28 cellular contexts compared by ENCODE assay signal in the genomic region with DNA sequence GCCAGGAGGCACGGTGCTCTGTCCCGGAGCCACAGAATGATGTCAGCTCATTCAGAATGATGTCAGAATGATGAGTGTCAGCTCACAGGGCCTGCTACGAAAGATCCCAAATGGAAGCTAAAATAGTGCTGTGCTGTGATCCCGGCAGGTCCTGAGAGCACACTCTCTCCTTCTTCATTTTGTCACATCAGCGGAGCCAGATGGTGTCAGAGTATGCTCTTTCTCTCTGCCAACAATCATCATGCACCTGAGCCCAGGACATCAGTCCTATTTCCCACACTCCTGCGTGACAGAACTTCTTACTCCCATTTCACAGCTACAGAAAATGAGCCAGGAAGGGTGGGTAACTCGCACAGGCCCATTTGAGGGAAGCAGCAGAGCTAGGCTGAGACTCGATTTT. TPM values are rescaled to one million over a fixed set of nuclear protein-coding genes. Genes with fewer than 3 reads are reported as not detected.
"Had no signal": no experiment of that assay in that cellular context is flagged by ENCODE, and none has a peak within 500 bp of the region (broad histone marks: within the 10 kb centered on the region; RNA-seq: fewer than 3 reads in every experiment).

No MANE protein-coding gene starts in this region.

- H3K27ac Mint-ChIP-seq: effector memory CD8-positive, alpha-beta T cell; immature natural killer cell; natural killer cell treated with Interleukin-12 subunit alpha and Interleukin-12 subunit beta and Interleukin-15 and Interleukin-18, amount 100 ng/mL, for 72 hours had no signal

- H3K36me3 ChIP-seq: esophagus squamous epithelium, lower lobe of right lung, prostate gland, right atrium auricular region, stomach, thyroid gland had no signal

- H3K4me1 Mint-ChIP-seq: central memory CD8-positive, alpha-beta T cell; immature natural killer cell; naive B cell had no signal

- H3K36me3 Mint-ChIP-seq: immature natural killer cell; naive B cell; natural killer cell treated with Interleukin-12 subunit alpha and Interleukin-12 subunit beta and Interleukin-15 and Interleukin-18, amount 100 ng/mL, for 72 hours had no signal

- DNase-seq: cortex of kidney; effector memory CD8-positive, alpha-beta T cell; erythroblast; esophagus squamous epithelium; foreskin melanocyte; hypothalamus; immature natural killer cell; islet precursor cell; kidney glomerular epithelial cell; left ventricle myocardium superior; lower lobe of right lung; mucosa of descending colon; naive B cell; stimulated activated CD4-positive, alpha-beta T cell treated with anti-CD3 and anti-CD28 coated beads, Interleukin-12 subunit alpha, Interleukin-12 subunit beta, amount 100 ng/mL, for 4 hours; stimulated activated CD4-positive, alpha-beta T cell treated with anti-CD3 and anti-CD28 coated beads, Interleukin-1b, Interleukin-23, amount 100 ng/mL, for 48 hours; stimulated activated CD4-positive, alpha-beta T cell treated with anti-CD3 and anti-CD28 coated beads, Interleukin-4, amount 100 ng/mL, for 1 hour; stimulated activated CD8-positive, alpha-beta memory T cell treated with anti-CD3 and anti-CD28 coated beads, Interleukin-4, amount 100 ng/mL, for 48 hours; stimulated activated naive CD4-positive, alpha-beta T cell; stomach; thyroid gland; trophoblast cell had no signal

- H3K9me3 Mint-ChIP-seq: central memory CD8-positive, alpha-beta T cell; effector memory CD8-positive, alpha-beta T cell; immature natural killer cell; natural killer cell treated with Interleukin-12 subunit alpha and Interleukin-12 subunit beta and Interleukin-15 and Interleukin-18, amount 100 ng/mL, for 72 hours had no signal

- H3K4me3 ChIP-seq: esophagus squamous epithelium, lower lobe of right lung, mucosa of descending colon, prostate gland, right atrium auricular region, smooth muscle cell, stomach, thyroid gland had no signal

- H3K27ac ChIP-seq: esophagus squamous epithelium, lower lobe of right lung, parathyroid adenoma, prostate gland, right atrium auricular region, stomach, thyroid gland had no signal

- H3K9me3 ChIP-seq: esophagus squamous epithelium, lower lobe of right lung, mucosa of descending colon, prostate gland, right atrium auricular region, stomach, thyroid gland had no signal

- H3K4me3 Mint-ChIP-seq: central memory CD8-positive, alpha-beta T cell; effector memory CD8-positive, alpha-beta T cell; immature natural killer cell; naive B cell; natural killer cell treated with Interleukin-12 subunit alpha and Interleukin-12 subunit beta and Interleukin-15 and Interleukin-18, amount 100 ng/mL, for 72 hours had no signal

- H3K4me1 ChIP-seq: lower lobe of right lung, parathyroid adenoma, prostate gland, right atrium auricular region, stomach had no signal

- H3K27me3 ChIP-seq: esophagus squamous epithelium, right atrium auricular region, stomach, thyroid gland had no signal

RNA-seq across cellular contexts. Expression of a gene that starts 8.4 kb away (rescaled TPM):
- total RNA-seq: dermis microvascular lymphatic vessel endothelial cell; natural killer cell treated with Interleukin-12 subunit alpha and Interleukin-12 subunit beta and Interleukin-15 and Interleukin-18, amount 100 ng/mL, for 72 hours; right atrium auricular region; smooth muscle cell had no signal
